11 cellular contexts compared by ENCODE assay signal in the genomic region with DNA sequence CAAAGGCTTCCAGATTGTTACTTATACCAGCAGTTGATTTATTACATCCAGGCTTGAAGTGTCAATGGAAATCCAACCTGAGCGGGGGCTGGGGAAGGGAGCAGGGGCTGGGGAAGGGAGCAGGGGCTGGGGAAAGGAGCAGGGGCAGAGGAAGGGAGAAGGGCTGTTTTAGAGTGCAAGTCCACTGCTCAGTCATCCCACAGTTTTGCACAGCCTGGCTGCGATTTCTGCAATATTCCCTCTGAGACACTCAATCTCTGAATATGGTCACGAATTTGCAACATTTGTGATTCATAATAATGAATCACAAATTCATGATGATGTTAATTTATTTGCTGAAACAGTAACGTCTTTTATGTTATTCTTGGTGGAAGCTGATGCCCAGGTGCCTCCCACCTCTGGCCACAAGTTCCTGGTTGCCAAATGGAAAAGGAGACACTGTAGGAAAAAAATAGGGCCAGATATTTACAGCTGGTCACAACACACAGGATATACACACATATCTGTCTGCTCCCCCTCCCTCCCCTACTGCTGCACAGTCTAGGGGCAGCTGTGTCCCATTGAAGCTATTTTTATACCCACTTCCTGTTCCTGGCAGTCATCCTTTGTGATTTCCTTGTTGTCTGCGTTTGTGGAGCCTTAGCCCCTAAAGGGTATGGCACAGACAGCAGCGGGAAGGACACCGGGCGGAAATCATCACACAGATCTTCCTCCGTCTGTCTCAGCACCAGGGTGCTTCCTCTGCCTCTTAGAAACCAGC.
A peak's percentile ranks its signal among the peaks of the same experiment; 100 is the strongest.
DNase-seq lines count a peak whose midpoint lies in the region; ATAC-seq and TF ChIP-seq lines count a peak whose summit lies in the region.
"Had no signal": no experiment of that assay in that cellular context is flagged by ENCODE, and none has a peak within 500 bp of the region (broad histone marks: within the 10 kb centered on the region; RNA-seq: fewer than 3 reads in every experiment).

No MANE protein-coding gene starts in this region.

- no peak for TF ChIP-seq POLR2A in upper lobe of left lung (IDR thresholded peaks at IDR 0.05)

- no peaks in the 10 kb centered on the region for H3K36me3 ChIP-seq in upper lobe of left lung

- no peaks in the 10 kb centered on the region for H3K9me3 Mint-ChIP-seq in activated naive CD8-positive, alpha-beta T cell treated with anti-CD3 and anti-CD28 coated beads, Interleukin-2, amount 10 ng/mL, durations not matched to agents 7 days and 5 days
- no peaks in the 10 kb centered on the region for H3K9me3 Mint-ChIP-seq in activated naive CD8-positive, alpha-beta T cell treated with anti-CD3 and anti-CD28 coated beads, Interleukin-2, amount 50 U/mL, for 24 hours

- H3K27ac ChIP-seq in right cardiac atrium (ENCODE audit: low read length) (no peak overlapping the region), upper lobe of left lung (peak overlapping the region in 1 of 4 donors; percentile 54)

- H3K27me3 ChIP-seq in right cardiac atrium (ENCODE audit: control insufficient read depth, insufficient read depth) (no peaks in the 10 kb centered on the region), upper lobe of left lung (no peaks in the 10 kb centered on the region)

- peaks cover 10% of the 10 kb centered on the region for H3K4me1 Mint-ChIP-seq in activated naive CD8-positive, alpha-beta T cell treated with anti-CD3 and anti-CD28 coated beads, Interleukin-2, amount 10 ng/mL, durations not matched to agents 7 days and 5 days
- peaks cover 17% of the 10 kb centered on the region for H3K4me1 Mint-ChIP-seq in activated naive CD8-positive, alpha-beta T cell treated with anti-CD3 and anti-CD28 coated beads, Interleukin-2, amount 50 U/mL, for 24 hours
- H3K4me1 Mint-ChIP-seq: B cell had no signal

- no peak for TF ChIP-seq CTCF in upper lobe of left lung (IDR thresholded peaks at IDR 0.05)

- intact Hi-C loops in right cardiac atrium (cut with DNase I) = loop anchor here in 2 of 4 donors (5.0 to 10.0 kb wide), 3 partner anchors 165 to 175 kb away; no protein-coding TSS in a partner anchor

- H3K9me3 ChIP-seq in right cardiac atrium (ENCODE audit: control insufficient read depth, low read length) (no peaks in the 10 kb centered on the region), upper lobe of left lung (no peaks in the 10 kb centered on the region)

- H3K36me3 Mint-ChIP-seq in activated naive CD8-positive, alpha-beta T cell treated with anti-CD3 and anti-CD28 coated beads, Interleukin-2, amount 10 ng/mL, durations not matched to agents 7 days and 5 days = no peaks in the 10 kb centered on the region
- no peaks in the 10 kb centered on the region for H3K36me3 Mint-ChIP-seq in activated naive CD8-positive, alpha-beta T cell treated with anti-CD3 and anti-CD28 coated beads, Interleukin-2, amount 50 U/mL, for 24 hours (ENCODE audit: low read depth)

- peak in 1 of 4 donors; percentile 5 for TF ChIP-seq EP300 in upper lobe of left lung (IDR thresholded peaks at IDR 0.05)

- peak; percentile 63 for ATAC-seq in activated naive CD8-positive, alpha-beta T cell treated with anti-CD3 and anti-CD28 coated beads, Interleukin-2, amount 10 ng/mL, durations not matched to agents 7 days and 5 days (ENCODE audit: low read depth)
- ATAC-seq in activated naive CD8-positive, alpha-beta T cell treated with anti-CD3 and anti-CD28 coated beads, Interleukin-2, amount 50 U/mL, for 24 hours = no peak
- ATAC-seq in right cardiac atrium (peak; percentile 65 to 85), upper lobe of left lung (ENCODE audit: low FRiP score in 2 of 2) (peak; percentile 47 to 82), GM21390 (IDR thresholded peaks at IDR 0.05; ENCODE audit: unreplicated experiment) (no peak)
- ATAC-seq: GM12878 had no signal

- no peak for DNase-seq in activated naive CD8-positive, alpha-beta T cell treated with anti-CD3 and anti-CD28 coated beads, Interleukin-2, amount 10 ng/mL, durations not matched to agents 7 days and 5 days
- DNase-seq in activated naive CD8-positive, alpha-beta T cell treated with anti-CD3 and anti-CD28 coated beads, Interleukin-2, amount 50 U/mL, for 24 hours = no peak
- DNase-seq in SHP77 (lab: John Stamatoyannopoulos, UW) = peak; percentile 91 to 93
- DNase-seq in right cardiac atrium = peak in 1 of 3 donors; percentile 36
- no peak for DNase-seq in upper lobe of left lung
- no peak for DNase-seq in dedifferentiated amniotic fluid mesenchymal stem cell (ENCODE audit: extremely low spot score)
- DNase-seq in stimulated activated CD4-positive, alpha-beta T cell treated with anti-CD3 and anti-CD28 coated beads, Interleukin-2, amount 100 ng/mL, for 24 hours = no peak

- H3K27me3 Mint-ChIP-seq in activated naive CD8-positive, alpha-beta T cell treated with anti-CD3 and anti-CD28 coated beads, Interleukin-2, amount 10 ng/mL, durations not matched to agents 7 days and 5 days = peaks cover 14% of the 10 kb centered on the region
- H3K27me3 Mint-ChIP-seq in activated naive CD8-positive, alpha-beta T cell treated with anti-CD3 and anti-CD28 coated beads, Interleukin-2, amount 50 U/mL, for 24 hours = peaks cover 17% of the 10 kb centered on the region

- H3K4me3 ChIP-seq in right cardiac atrium (ENCODE audit: low read length) = no peak overlapping the region
- H3K4me3 ChIP-seq in upper lobe of left lung = no peak overlapping the region
- H3K4me3 ChIP-seq: GM12878, lung had no signal

- H3K27ac Mint-ChIP-seq in activated naive CD8-positive, alpha-beta T cell treated with anti-CD3 and anti-CD28 coated beads, Interleukin-2, amount 10 ng/mL, durations not matched to agents 7 days and 5 days = peak overlapping the region; percentile 47
- no peak overlapping the region for H3K27ac Mint-ChIP-seq in activated naive CD8-positive, alpha-beta T cell treated with anti-CD3 and anti-CD28 coated beads, Interleukin-2, amount 50 U/mL, for 24 hours
- H3K27ac Mint-ChIP-seq: B cell had no signal

- peak overlapping the region; percentile 26 for H3K4me3 Mint-ChIP-seq in activated naive CD8-positive, alpha-beta T cell treated with anti-CD3 and anti-CD28 coated beads, Interleukin-2, amount 10 ng/mL, durations not matched to agents 7 days and 5 days
- H3K4me3 Mint-ChIP-seq in activated naive CD8-positive, alpha-beta T cell treated with anti-CD3 and anti-CD28 coated beads, Interleukin-2, amount 50 U/mL, for 24 hours = no peak overlapping the region
- H3K4me3 Mint-ChIP-seq: B cell had no signal

- POLR2A ChIA-PET in activated naive CD8-positive, alpha-beta T cell treated with anti-CD3 and anti-CD28 coated beads, Interleukin-2, amount 10 ng/mL, durations not matched to agents 7 days and 5 days (lab: Charles Lee) = no interaction called here

- 30% methylated on average over 9 of the region's 9 CpGs for WGBS in right cardiac atrium
- 45 to 55% methylated on average over 9 of the region's 9 CpGs for WGBS in upper lobe of left lung, 2 donors

- H3K4me1 ChIP-seq in right cardiac atrium (ENCODE audit: control insufficient read depth, insufficient read depth, low read length) = peaks cover 13% of the 10 kb centered on the region
- H3K4me1 ChIP-seq in upper lobe of left lung = peaks cover 15 to 30% (median 17%) of the 10 kb centered on the region in 4 donors

Comparison
In these comparisons a context has a peak if more than half of its experiments do, and no peak if none do; other contexts are left out.
1. ATAC-seq: peak in activated naive CD8-positive, alpha-beta T cell treated with anti-CD3 and anti-CD28 coated beads, Interleukin-2, amount 10 ng/mL, durations not matched to agents 7 days and 5 days (single experiment), right cardiac atrium (2 of 2) and upper lobe of left lung (2 of 2); none in activated naive CD8-positive, alpha-beta T cell treated with anti-CD3 and anti-CD28 coated beads, Interleukin-2, amount 50 U/mL, for 24 hours (single experiment) and GM21390 (single experiment).
2. DNase-seq: peak in SHP77 (2 of 2); none in activated naive CD8-positive, alpha-beta T cell treated with anti-CD3 and anti-CD28 coated beads, Interleukin-2, amount 10 ng/mL, durations not matched to agents 7 days and 5 days (single experiment), activated naive CD8-positive, alpha-beta T cell treated with anti-CD3 and anti-CD28 coated beads, Interleukin-2, amount 50 U/mL, for 24 hours (single experiment), upper lobe of left lung (0 of 2), dedifferentiated amniotic fluid mesenchymal stem cell (single experiment) and stimulated activated CD4-positive, alpha-beta T cell treated with anti-CD3 and anti-CD28 coated beads, Interleukin-2, amount 100 ng/mL, for 24 hours (0 of 2).